Comparison of ENCODE assay signal across 22 cellular contexts in the genomic region with DNA sequence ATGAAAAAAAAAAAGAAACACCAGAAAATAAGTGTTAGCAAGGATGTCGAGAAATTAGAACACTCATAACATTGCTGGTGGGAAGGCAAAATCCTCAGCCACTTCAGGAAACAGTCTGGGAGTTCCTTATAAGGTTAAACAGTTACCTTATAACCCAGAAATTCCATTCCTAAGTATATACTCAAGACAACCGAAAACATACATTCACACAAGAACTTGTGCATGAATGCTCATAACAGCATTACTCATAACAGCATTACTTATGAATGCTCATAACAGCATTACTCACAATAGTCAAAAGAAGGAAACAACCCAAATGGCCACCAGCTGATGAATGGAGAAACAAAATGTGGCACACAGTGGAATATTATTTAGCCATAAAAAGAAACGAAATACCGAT. TPM values are rescaled to one million over a fixed set of nuclear protein-coding genes. Genes with fewer than 3 reads are reported as not detected.
A peak's percentile ranks its signal among the peaks of the same experiment; 100 is the strongest.
DNase-seq lines count a peak whose midpoint lies in the region; TF ChIP-seq lines count a peak whose summit lies in the region.
"Had no signal": no experiment of that assay in that cellular context is flagged by ENCODE, and none has a peak within 500 bp of the region (broad histone marks: within the 10 kb centered on the region; RNA-seq: fewer than 3 reads in every experiment).

No MANE protein-coding gene starts in this region.

- POLR2A ChIA-PET in A673 (lab: Charles Lee; ENCODE audit: low non-redundant PET) = no interaction called here

- BruUV-seq in A673 (replicated peaks; lab: Mats Ljungman, UMichigan) = no TSS peak

- H3K27me3 ChIP-seq in brain microvascular endothelial cell (replicated peaks) (no peaks in the 10 kb centered on the region), A673 (replicated peaks; ENCODE audit: insufficient read depth, low read depth, low read length, poor library complexity) (no peaks in the 10 kb centered on the region)
- H3K27me3 ChIP-seq: tibial artery had no signal

- H3K4me1 ChIP-seq in A673 (ENCODE audit: insufficient read depth, low read length, poor library complexity, severe bottlenecking) = no peaks in the 10 kb centered on the region
- H3K4me1 ChIP-seq: tibial artery had no signal

- intact Hi-C loops in cardiac septum (cut with DNase I) = no loop called here
- intact Hi-C loops in A673 (cut with micrococcal nuclease; ENCODE audit: unreplicated experiment) = no loop called here

- in situ Hi-C loops in brain microvascular endothelial cell (cut with HindIII; ENCODE audit: low pct_ligation_motif_present, low sequenced_read_pairs) = no loop called here

- no peaks in the 10 kb centered on the region for H3K9me3 ChIP-seq in A673 (ENCODE audit: low read depth, low read length, poor library complexity, severe bottlenecking)
- H3K9me3 ChIP-seq: tibial artery had no signal

- no peak for TF ChIP-seq CTCF in brain microvascular endothelial cell (IDR thresholded peaks at IDR 0.05; ENCODE audit: low read depth, low read length, missing control alignments)
- no peak for TF ChIP-seq CTCF in A673 (conservative IDR thresholded peaks at IDR 0.05; ENCODE audit: low read depth, low read length)

- DNase-seq in EH (ENCODE audit: low read depth) (peak; percentile 38), HS-5 (ENCODE audit: low read depth) (peak; percentile 47), brain microvascular endothelial cell (peak; percentile 60), kidney glomerular epithelial cell (lab: John Stamatoyannopoulos, UW) (peak; percentile 40), anterior cingulate cortex (lab: John Stamatoyannopoulos, UW) (no peak), cardiac septum (ENCODE audit: low spot score) (no peak), SW 1271 (lab: John Stamatoyannopoulos, UW) (no peak), A673 (ENCODE audit: low spot score) (no peak)
- DNase-seq: activated CD4-positive, CD25-positive, alpha-beta regulatory T cell; caudate nucleus; CD4-positive, alpha-beta T cell; DMS 273 treated with DMSO at 0.1 percent for 48 hours; GDM1; Kasumi-1; left cardiac atrium; NCI-H1092 treated with DMSO at 0.1 percent for 48 hours; NCI-H2029 treated with DMSO at 0.1 percent for 48 hours; NCI-H510A treated with DMSO at 0.1 percent for 48 hours; stimulated activated naive CD4-positive, alpha-beta T cell treated with Interleukin-2 at 50 U/mL for 16 hours; T1000; tibial artery had no signal

- H3K27ac ChIP-seq in brain microvascular endothelial cell (peak overlapping the region; percentile 21), A673 (ENCODE audit: low read depth, low read length, poor library complexity, severe bottlenecking) (no peak overlapping the region)
- H3K27ac ChIP-seq: RWPE1, tibial artery had no signal

- H3K4me3 ChIP-seq in brain microvascular endothelial cell (ENCODE audit: low read depth, low read length) = no peak overlapping the region
- no peak overlapping the region for H3K4me3 ChIP-seq in A673 (ENCODE audit: low read depth, low read length, poor library complexity, severe bottlenecking)
- H3K4me3 ChIP-seq: tibial artery had no signal

- H3K36me3 ChIP-seq in brain microvascular endothelial cell (replicated peaks) = no peaks in the 10 kb centered on the region
- no peaks in the 10 kb centered on the region for H3K36me3 ChIP-seq in A673 (ENCODE audit: insufficient read depth, low read length, poor library complexity, severe bottlenecking)
- H3K36me3 ChIP-seq: tibial artery had no signal

- CTCF ChIA-PET in A673 (lab: Charles Lee) = no interaction called here

RNA-seq across cellular contexts. Expression of gene DCP1A, which starts 34.8 kb away (rescaled TPM):
- total RNA-seq in cardiac septum = 17.3 TPM
- 13.1 and 16.2 TPM in 2 replicates for total RNA-seq in A673 (2021)

Comparison
In these comparisons a context has a peak if more than half of its experiments do, and no peak if none do; other contexts are left out.
1. DNase-seq: peak in EH (single experiment), HS-5 (single experiment), brain microvascular endothelial cell (single experiment) and kidney glomerular epithelial cell (single experiment); none in anterior cingulate cortex (0 of 58), cardiac septum (single experiment), SW 1271 (0 of 2) and A673 (single experiment).